8 cellular contexts compared by ENCODE assay signal in genomic region chr11:19714387-19715363, GRCh38.
A peak's percentile ranks its signal among the peaks of the same experiment; 100 is the strongest.
DNase-seq lines count a peak whose midpoint lies in the region; ATAC-seq and TF ChIP-seq lines count a peak whose summit lies in the region.

No MANE protein-coding gene starts in this region.

- no peak for DNase-seq in AG09309 (ENCODE audit: low read depth)
- DNase-seq in NCI-H1092 (lab: John Stamatoyannopoulos, UW) = peak; percentile 24
- DNase-seq in brain microvascular endothelial cell = peak; percentile 51
- peak; percentile 55 for DNase-seq in iris pigment epithelial cell (ENCODE audit: low read depth)
- DNase-seq in stimulated activated naive B cell treated with anti-CD40 and anti-IgM and Interleukin-4, amounts not matched to agents 10 μg/mL and 1 μg/mL and 100 μg/mL, for 72 hours = no peak
- DNase-seq in UCSD-AML1 (lab: John Stamatoyannopoulos, UW; ENCODE audit: unreplicated experiment) = no peak
- no peak for DNase-seq in activated CD4-positive, alpha-beta T cell treated with anti-CD3 and anti-CD28 coated beads for 4 hours
- no peak for DNase-seq in OCI-M2 (lab: John Stamatoyannopoulos, UW; ENCODE audit: unreplicated experiment)

- H3K4me1 Mint-ChIP-seq in stimulated activated naive B cell treated with anti-CD40 and anti-IgM and Interleukin-4, amounts not matched to agents 10 μg/mL and 1 μg/mL and 100 μg/mL, for 72 hours = peaks cover 16 to 36% of the 10 kb centered on the region in 2 donors

- no peaks in the 10 kb centered on the region for H3K36me3 ChIP-seq in brain microvascular endothelial cell (replicated peaks)

- TF ChIP-seq CTCF in AG09309 (IDR thresholded peaks at IDR 0.05; ENCODE audit: control insufficient read depth, insufficient read depth, low read depth, low read length, missing control alignments) (no peak), brain microvascular endothelial cell (IDR thresholded peaks at IDR 0.05; ENCODE audit: low read depth, low read length, missing control alignments) (no peak)

- H3K4me3 Mint-ChIP-seq in stimulated activated naive B cell treated with anti-CD40 and anti-IgM and Interleukin-4, amounts not matched to agents 10 μg/mL and 1 μg/mL and 100 μg/mL, for 72 hours = peak overlapping the region; percentile 84 to 85

- peaks cover 49 to 51% of the 10 kb centered on the region in 2 donors for H3K27me3 Mint-ChIP-seq in stimulated activated naive B cell treated with anti-CD40 and anti-IgM and Interleukin-4, amounts not matched to agents 10 μg/mL and 1 μg/mL and 100 μg/mL, for 72 hours

- in situ Hi-C loops in brain microvascular endothelial cell (cut with HindIII; ENCODE audit: low pct_ligation_motif_present, low sequenced_read_pairs) = no loop called here

- H3K9me3 Mint-ChIP-seq in stimulated activated naive B cell treated with anti-CD40 and anti-IgM and Interleukin-4, amounts not matched to agents 10 μg/mL and 1 μg/mL and 100 μg/mL, for 72 hours = no peaks in the 10 kb centered on the region

- no peak overlapping the region for H3K27ac Mint-ChIP-seq in stimulated activated naive B cell treated with anti-CD40 and anti-IgM and Interleukin-4, amounts not matched to agents 10 μg/mL and 1 μg/mL and 100 μg/mL, for 72 hours

- peak overlapping the region; percentile 91 for H3K27ac ChIP-seq in brain microvascular endothelial cell

- no peaks in the 10 kb centered on the region for H3K27me3 ChIP-seq in brain microvascular endothelial cell (replicated peaks)

- ATAC-seq in stimulated activated naive B cell treated with anti-CD40 and anti-IgM and Interleukin-4, amounts not matched to agents 10 μg/mL and 1 μg/mL and 100 μg/mL, for 72 hours (replicated peaks) = no peak

- no peaks in the 10 kb centered on the region for H3K36me3 Mint-ChIP-seq in stimulated activated naive B cell treated with anti-CD40 and anti-IgM and Interleukin-4, amounts not matched to agents 10 μg/mL and 1 μg/mL and 100 μg/mL, for 72 hours

- peak overlapping the region; percentile 69 for H3K4me3 ChIP-seq in AG09309 (ENCODE audit: control insufficient read depth, low read depth, low read length)
- H3K4me3 ChIP-seq in brain microvascular endothelial cell (ENCODE audit: low read depth, low read length) = peak overlapping the region; percentile 80

Comparison
In these comparisons a context has a peak if more than half of its experiments do, and no peak if none do; other contexts are left out.
1. DNase-seq: peak in NCI-H1092 (single experiment), brain microvascular endothelial cell (single experiment) and iris pigment epithelial cell (single experiment); none in AG09309 (single experiment), stimulated activated naive B cell treated with anti-CD40 and anti-IgM and Interleukin-4, amounts not matched to agents 10 μg/mL and 1 μg/mL and 100 μg/mL, for 72 hours (single experiment), UCSD-AML1 (single experiment), activated CD4-positive, alpha-beta T cell treated with anti-CD3 and anti-CD28 coated beads for 4 hours (0 of 2) and OCI-M2 (single experiment).